Comparison of ENCODE assay signal across 16 cellular contexts in genomic region chr3:126758882-126759281, GRCh38. TPM values are rescaled to one million over a fixed set of nuclear protein-coding genes. Genes with fewer than 3 reads are reported as not detected.
DNase-seq lines count a peak whose midpoint lies in the region; ATAC-seq and TF ChIP-seq lines count a peak whose summit lies in the region.
"Had no signal": no experiment of that assay in that cellular context is flagged by ENCODE, and none has a peak within 500 bp of the region (broad histone marks: within the 10 kb centered on the region; RNA-seq: fewer than 3 reads in every experiment).

No MANE protein-coding gene starts in this region.

- 76 to 86% (median 83%) methylated on average over 4 of the region's 4 CpGs for WGBS in heart left ventricle, 4 donors

- intact Hi-C loops in heart left ventricle (cut with DNase I) (loop anchor here in 5 of 10 donors (10.0 kb wide), 3 partner anchors 416 to 786 kb away; no protein-coding TSS in a partner anchor), cardiac septum (cut with DNase I) (no loop called here)

- peak; percentile 44 to 73 (median 63) for ATAC-seq in heart left ventricle
- ATAC-seq in HG02642 (IDR thresholded peaks at IDR 0.05; ENCODE audit: poor library complexity, unreplicated experiment) = no peak
- no peak for ATAC-seq in GM19351 (IDR thresholded peaks at IDR 0.05; ENCODE audit: unreplicated experiment)
- ATAC-seq: HepG2 had no signal

- H3K9me3 Mint-ChIP-seq in osteocyte (ENCODE audit: unreplicated experiment) = peaks cover 3% of the 10 kb centered on the region
- H3K9me3 Mint-ChIP-seq: HFFc6 had no signal

- no peak overlapping the region for H3K4me3 Mint-ChIP-seq in osteocyte (ENCODE audit: unreplicated experiment)
- H3K4me3 Mint-ChIP-seq: HFFc6 had no signal

- peak overlapping the region in 1 of 12 donors; percentile 7 for H3K27ac ChIP-seq in heart left ventricle
- H3K27ac ChIP-seq: BLaER1 had no signal

- in situ Hi-C loops in astrocyte of the spinal cord (cut with HindIII; ENCODE audit: low sequenced_read_pairs) = no loop called here

- peaks cover 0 to 13% (median 2%) of the 10 kb centered on the region in 12 donors for H3K4me1 ChIP-seq in heart left ventricle
- H3K4me1 ChIP-seq: BLaER1 had no signal

- H3K27me3 Mint-ChIP-seq in osteocyte (ENCODE audit: unreplicated experiment) = peaks cover 2% of the 10 kb centered on the region

- H3K4me3 ChIP-seq in heart left ventricle = no peak overlapping the region
- H3K4me3 ChIP-seq in astrocyte of the spinal cord (ENCODE audit: low read depth, low read length) = no peak overlapping the region
- H3K4me3 ChIP-seq: BLaER1 had no signal

- no peak overlapping the region for H3K27ac Mint-ChIP-seq in osteocyte (ENCODE audit: unreplicated experiment)
- H3K27ac Mint-ChIP-seq: HFFc6 had no signal

- no peaks in the 10 kb centered on the region for H3K36me3 ChIP-seq in heart left ventricle

- peaks cover 0 to 2% (median 0%) of the 10 kb centered on the region in 12 donors for H3K9me3 ChIP-seq in heart left ventricle
- H3K9me3 ChIP-seq: BLaER1 had no signal

- peaks cover 5% of the 10 kb centered on the region for H3K4me1 Mint-ChIP-seq in osteocyte (ENCODE audit: unreplicated experiment)

- DNase-seq in heart left ventricle (no peak), cardiac septum (ENCODE audit: low spot score) (no peak), OCI-M1 (lab: John Stamatoyannopoulos, UW) (peak; percentile 86), astrocyte of the spinal cord (ENCODE audit: low read depth, low spot score) (peak; percentile 13), osteocyte (ENCODE audit: extremely low spot score, unreplicated experiment) (peak; percentile 66)
- DNase-seq in activated CD8-positive, alpha-beta memory T cell treated with anti-CD3 and anti-CD28 coated beads for 24 hours = no peak
- DNase-seq: 8988T, AML-193, Calu3, DMS 273 treated with DMSO at 0.1 percent for 48 hours, HCEC 1CT, HFFc6 had no signal

- no peak for TF ChIP-seq CTCF in heart left ventricle (IDR thresholded peaks at IDR 0.05)
- TF ChIP-seq CTCF in astrocyte of the spinal cord (IDR thresholded peaks at IDR 0.05; ENCODE audit: low read depth, low read length) = no peak
- TF ChIP-seq CTCF in osteocyte (IDR thresholded peaks at IDR 0.05) = no peak

- no peak for TF ChIP-seq POLR2A in heart left ventricle (IDR thresholded peaks at IDR 0.05)

- no peaks in the 10 kb centered on the region for H3K27me3 ChIP-seq in heart left ventricle
- H3K27me3 ChIP-seq: BLaER1 had no signal

- H3K36me3 Mint-ChIP-seq in osteocyte (ENCODE audit: unreplicated experiment) = no peaks in the 10 kb centered on the region

RNA-seq across cellular contexts. Expression of gene CHCHD6, which starts 54.8 kb away (rescaled TPM):
- 10 to 100 TPM in 5 of 9 donors, 1 to 10 TPM in 4; 7.7 to 14.2 (median 10.7) TPM for total RNA-seq in heart left ventricle
- polyA plus RNA-seq in heart left ventricle = 10 to 100 TPM; 11.6 to 29.3 TPM
- total RNA-seq in cardiac septum = 12.1 TPM
- total RNA-seq in osteocyte = 13.1 and 13.9 TPM in 2 replicates

Comparison
In these comparisons a context has a peak if more than half of its experiments do, and no peak if none do; other contexts are left out.
1. ATAC-seq: peak in heart left ventricle (4 of 4); none in HG02642 (single experiment) and GM19351 (single experiment).
2. DNase-seq: peak in OCI-M1 (single experiment), astrocyte of the spinal cord (single experiment) and osteocyte (single experiment); none in heart left ventricle (0 of 5), cardiac septum (single experiment) and activated CD8-positive, alpha-beta memory T cell treated with anti-CD3 and anti-CD28 coated beads for 24 hours (single experiment).